12 cellular contexts compared by ENCODE assay signal in the genomic region with DNA sequence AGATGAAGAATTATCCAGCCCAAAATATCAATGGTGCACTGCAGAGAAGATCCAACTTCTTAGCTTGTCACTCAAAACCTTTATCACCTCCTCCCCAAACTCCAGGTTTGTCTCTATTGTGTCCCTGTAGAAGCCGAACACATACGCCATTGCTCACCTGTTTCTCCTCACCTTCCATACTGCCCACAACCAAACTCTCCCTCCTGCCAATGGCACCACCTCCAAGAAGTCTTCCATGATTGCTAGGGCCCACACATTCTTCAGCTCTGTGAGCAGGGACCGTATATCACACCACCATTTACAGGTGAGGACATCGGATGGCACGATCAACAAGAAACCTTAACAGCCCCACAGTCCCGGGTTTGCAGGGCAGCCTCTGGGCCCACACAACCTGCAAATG. TPM values are rescaled to one million over a fixed set of nuclear protein-coding genes. Genes with fewer than 3 reads are reported as not detected.
DNase-seq lines count a peak whose midpoint lies in the region; ATAC-seq, FAIRE-seq and TF ChIP-seq lines count a peak whose summit lies in the region.
"Had no signal": no experiment of that assay in that cellular context is flagged by ENCODE, and none has a peak within 500 bp of the region (broad histone marks: within the 10 kb centered on the region; RNA-seq: fewer than 3 reads in every experiment).

No MANE protein-coding gene starts in this region.

- POLR2A ChIA-PET in GM12878 (lab: Charles Lee), result interaction anchor here (1.7 to 22.5 kb wide), 5 partner anchors 5 to 37 kb away, joined by 3 to 741 read pairs (median 96); a partner anchor contains a TSS

- WGBS in GM12878 (ENCODE audit: insufficient coverage, insufficient replicate concordance, low lambda C conversion rate, missing lambda C conversion rate), result 0% methylated on average over 6 of the region's 6 CpGs
- 91 to 94% methylated on average over 6 of the region's 6 CpGs for WGBS in testis, 2 donors
- 79 to 95% (median 86%) methylated on average over 6 of the region's 6 CpGs for WGBS in adrenal gland, 4 donors

- H3K4me2 ChIP-seq in BLaER1 treated with 17β-estradiol and CSF1 and Interleukin-3, amounts not matched to agents 10 nM and 100 nM, result peak overlapping the region; percentile 91 to 98 (median 95)
- peak overlapping the region; percentile 75 for H3K4me2 ChIP-seq in GM12878 (ENCODE audit: control insufficient read depth, insufficient read depth)

- H3K4me3 Mint-ChIP-seq in natural killer cell, result peak overlapping the region; percentile 99
- H3K4me3 Mint-ChIP-seq: nephron had no signal

- TF ChIP-seq EP300 in GM12878 (IDR thresholded peaks at IDR 0.05; ENCODE audit: borderline replicate concordance in 1 of 2, control insufficient read depth in 1 of 2, low read depth in 2 of 2, low read length in 2 of 2), result no peak

- no peaks in the 10 kb centered on the region for H3K27me3 ChIP-seq in BLaER1 treated with 17β-estradiol and CSF1 and Interleukin-3, amounts not matched to agents 10 nM and 100 nM
- H3K27me3 ChIP-seq in HL-60 (ENCODE audit: insufficient read depth, poor library complexity, severe bottlenecking) (no peaks in the 10 kb centered on the region), GM12878 (replicated peaks in 1 of 2; ENCODE audit: control insufficient read depth in 2 of 2, insufficient read depth in 2 of 2, low read length in 1 of 2) (no peaks in the 10 kb centered on the region), testis (no peaks in the 10 kb centered on the region), adrenal gland (no peaks in the 10 kb centered on the region)

- TF ChIP-seq CTCF in HL-60 (IDR thresholded peaks at IDR 0.05; ENCODE audit: insufficient read depth, low read length) (no peak), GM12878 (IDR thresholded peaks at IDR 0.05 in 2 of 3, conservative IDR thresholded peaks at IDR 0.05 in 1 of 3; ENCODE audit: control insufficient read depth in 2 of 3, extremely low read depth in 1 of 3, insufficient read depth in 1 of 3, low read depth in 3 of 3, low read length in 3 of 3) (no peak), natural killer cell (IDR thresholded peaks at IDR 0.05) (no peak), testis (IDR thresholded peaks at IDR 0.05) (no peak), adrenal gland (IDR thresholded peaks at IDR 0.05) (no peak)

- H3K79me2 ChIP-seq in GM12878 (ENCODE audit: control insufficient read depth, insufficient read depth, low read length), result peaks cover 98% of the 10 kb centered on the region

- no peaks in the 10 kb centered on the region for H3K9me3 ChIP-seq in BLaER1 treated with 17β-estradiol and CSF1 and Interleukin-3, amounts not matched to agents 10 nM and 100 nM (replicated peaks in 1 of 11)
- H3K9me3 ChIP-seq in GM12878 (replicated peaks; ENCODE audit: control insufficient read depth, insufficient read depth, low read length) (no peaks in the 10 kb centered on the region), testis (no peaks in the 10 kb centered on the region), adrenal gland (replicated peaks in 1 of 3) (no peaks in the 10 kb centered on the region)

- peaks cover 30 to 62% (median 61%) of the 10 kb centered on the region in 11 experiments for H4K20me1 ChIP-seq in BLaER1 treated with 17β-estradiol and CSF1 and Interleukin-3, amounts not matched to agents 10 nM and 100 nM
- H4K20me1 ChIP-seq in GM12878 (ENCODE audit: control insufficient read depth, insufficient read depth), result no peaks in the 10 kb centered on the region

- SMC1A ChIA-PET in GM12878 (lab: Charles Lee; ENCODE audit: uncharacterized antibody, unreplicated experiment), result interaction anchor here (1.5 to 24.8 kb wide), 5 partner anchors 4 to 27 kb away, joined by 4 to 556 read pairs (median 440); a partner anchor contains a TSS

- TF ChIP-seq POLR2A in GM12878 (IDR thresholded peaks at IDR 0.05; ENCODE audit: low read depth, low read length) (no peak; the same call in 1 of the 2 replicates), testis (IDR thresholded peaks at IDR 0.05) (no peak), adrenal gland (IDR thresholded peaks at IDR 0.05) (no peak)

- H3K27me3 Mint-ChIP-seq in natural killer cell (ENCODE audit: low read depth in 2 of 2), result no peaks in the 10 kb centered on the region

- ATAC-seq in GM12878 (no peak), natural killer cell (no peak)

- H3K36me3 Mint-ChIP-seq in natural killer cell, result no peaks in the 10 kb centered on the region

- peak overlapping the region; percentile 95 to 99 (median 99) for H3K9ac ChIP-seq in BLaER1 treated with 17β-estradiol and CSF1 and Interleukin-3, amounts not matched to agents 10 nM and 100 nM
- peak overlapping the region; percentile 97 for H3K9ac ChIP-seq in GM12878 (ENCODE audit: control insufficient read depth, insufficient read depth, low read length)

- H3K4me1 ChIP-seq in BLaER1 treated with 17β-estradiol and CSF1 and Interleukin-3, amounts not matched to agents 10 nM and 100 nM, result peaks cover 63 to 77% (median 72%) of the 10 kb centered on the region in 10 experiments
- peaks cover 48% of the 10 kb centered on the region for H3K4me1 ChIP-seq in GM12878 (ENCODE audit: control insufficient read depth, insufficient read depth, low read length)
- no peaks in the 10 kb centered on the region for H3K4me1 ChIP-seq in testis
- no peaks in the 10 kb centered on the region for H3K4me1 ChIP-seq in adrenal gland (replicated peaks in 1 of 2)

- TF ChIP-seq RAD21 in GM12878 (IDR thresholded peaks at IDR 0.05; ENCODE audit: insufficient read depth, low read depth, low read length), result no peak

- BruUV-seq in GM12878 (replicated peaks; lab: Mats Ljungman, UMichigan), result TSS peak; percentile 50

- no peak overlapping the region for H2AFZ ChIP-seq in GM12878 (ENCODE audit: control insufficient read depth, low read depth, low read length)

- H3K4me1 Mint-ChIP-seq in natural killer cell, result peaks cover 94 to 95% of the 10 kb centered on the region in 2 donors

- in situ Hi-C loops in GM12878 (cut with MboI), result loop anchor here (10.0 kb wide), 1 partner anchor 1179 kb away; a partner anchor contains a TSS

- peak overlapping the region; percentile 80 to 97 (median 91) for H3K4me3 ChIP-seq in BLaER1 treated with 17β-estradiol and CSF1 and Interleukin-3, amounts not matched to agents 10 nM and 100 nM
- H3K4me3 ChIP-seq in HL-60 (replicated peaks; ENCODE audit: insufficient read depth, low read length) (peak overlapping the region; percentile 69), GM12878 (peak overlapping the region; percentile 98), testis (no peak overlapping the region), adrenal gland (peak overlapping the region in 1 of 4 donors; percentile 39)

- no peak for FAIRE-seq in GM12878 (lab: Jason Lieb, UNC)

- intact Hi-C loops in GM12878 (cut with micrococcal nuclease; ENCODE audit: unreplicated experiment), result no loop called here
- intact Hi-C loops in natural killer cell (cut with micrococcal nuclease), result loop anchor here (10.0 kb wide), 1 partner anchor 549 kb away; no protein-coding TSS in a partner anchor
- intact Hi-C loops in testis (cut with DNase I; ENCODE audit: low total_unique reads), result no loop called here
- intact Hi-C loops in adrenal gland (cut with DNase I), result no loop called here

- peak overlapping the region; percentile 99 to 100 for H3K27ac Mint-ChIP-seq in natural killer cell
- H3K27ac Mint-ChIP-seq: nephron had no signal

- peaks cover 33 to 53% (median 43%) of the 10 kb centered on the region in 11 experiments for H3K36me3 ChIP-seq in BLaER1 treated with 17β-estradiol and CSF1 and Interleukin-3, amounts not matched to agents 10 nM and 100 nM
- H3K36me3 ChIP-seq in GM12878 (ENCODE audit: control insufficient read depth in 2 of 2, insufficient read depth in 2 of 2, low read length in 1 of 2), result peaks cover 2 to 6% of the 10 kb centered on the region in 2 experiments; a peak in 3 of 4 replicates
- no peaks in the 10 kb centered on the region for H3K36me3 ChIP-seq in testis (ENCODE audit: low read depth, missing control alignments)
- H3K36me3 ChIP-seq in adrenal gland (replicated peaks in 1 of 2), result no peaks in the 10 kb centered on the region

- H3K9me3 Mint-ChIP-seq in natural killer cell, result no peaks in the 10 kb centered on the region

- peak overlapping the region; percentile 97 to 100 (median 99) for H3K27ac ChIP-seq in BLaER1 treated with 17β-estradiol and CSF1 and Interleukin-3, amounts not matched to agents 10 nM and 100 nM
- H3K27ac ChIP-seq in HL-60 (replicated peaks) (peak overlapping the region; percentile 96; the same call in 1 of the 2 replicates), GM12878 (ENCODE audit: control insufficient read depth, insufficient read depth) (peak overlapping the region; percentile 93), testis (no peak overlapping the region), adrenal gland (peak overlapping the region in 2 of 5 donors; percentile 78 to 94)

- no peak for DNase-seq in HL-60 (ENCODE audit: low read depth in 1 of 2, low spot score in 1 of 2)
- no peak for DNase-seq in GM12878 (ENCODE audit: low read depth, low spot score)
- DNase-seq in natural killer cell, result no peak
- DNase-seq in pons (ENCODE audit: low spot score), result no peak
- DNase-seq in HUDEP-2 (lab: John Stamatoyannopoulos, UW; ENCODE audit: unreplicated experiment in 76 of 76), result no peak
- no peak for DNase-seq in testis
- DNase-seq in adrenal gland, result no peak
- DNase-seq: COR-L47, NCI-H1092, NCI-H748 treated with DMSO at 0.1 percent for 48 hours had no signal

- RAD21 ChIA-PET in GM12878 (lab: Charles Lee; ENCODE audit: unreplicated experiment), result interaction anchor here (1.3 to 17.1 kb wide), 6 partner anchors 4 to 35 kb away, joined by 3 to 462 read pairs (median 204); a partner anchor contains a TSS

- CTCF ChIA-PET in GM12878 (lab: Yijun Ruan, JAX), result interaction anchor here (0.7 to 16.5 kb wide), 12 partner anchors 8 to 36 kb away, joined by 3 to 161 read pairs (median 7); no protein-coding TSS in a partner anchor

RNA-seq across cellular contexts. Expression of a gene that starts 2.2 kb away (rescaled TPM):
- 345 and 349 TPM in 2 replicates for total RNA-seq in GM12878 (2013; cell fraction: nucleolus; rRNA removed)
- total RNA-seq in GM12878 (2014; rRNA removed) (360 and 370 TPM in 2 replicates), GM12878 (2014; rRNA removed; fragmentation: Illumina TruSeq; extraction: Trizol) (423 and 431 TPM in 2 replicates), GM12878 (2021) (740 and 758 TPM in 2 replicates), natural killer cell (100 to 1,000 TPM; 520 to 674 (median 533) TPM), testis (10 to 100 TPM in 1 of 2 donors, 1 to 10 TPM in 1; 2.0 to 16.3 TPM), adrenal gland (100 to 1,000 TPM in 5 of 8 donors, 10 to 100 TPM in 3; 24.0 to 176 (median 130) TPM)
- polyA plus RNA-seq in GM12878 (2011; ENCODE audit: low read depth), result 582 TPM
- polyA plus RNA-seq in GM12878 (2011; rRNA removed) (411 and 682 TPM in 2 replicates), GM12878 (2014; fragmentation: Illumina TruSeq; extraction: Trizol) (972 and 1,013 TPM in 2 replicates), GM12878 (2014; fragmentation: Nextera tagmentation; extraction: Ambion mirVana) (10 to 100 TPM; 24.1 to 48.8 TPM), GM12878 (2014; rRNA removed) (675 and 692 TPM in 2 replicates), GM12878 (2016; fragmentation: Nextera tagmentation; extraction: Ambion mirVana) (1,000 to 10,000 TPM in 1 of 2 experiments, 100 to 1,000 TPM in 1; 977 to 1,034 TPM), testis (ENCODE audit: insufficient read depth, low read depth, low replicate concordance) (46.9 TPM), adrenal gland (100 to 1,000 TPM in 1 of 3 donors, 10 to 100 TPM in 2; 85.9 to 177 (median 97.1) TPM)
- 985 and 1,156 TPM in 2 replicates for polyA plus RNA-seq in GM12878 (2011; cell fraction: cytosol; rRNA removed)
- 492 and 615 TPM in 2 replicates for polyA plus RNA-seq in GM12878 (2011; cell fraction: nucleus; rRNA removed)
- polyA plus RNA-seq in GM12878 (2012), result 791 and 943 TPM in 2 replicates
- 1,330 and 1,556 TPM in 2 replicates for polyA minus RNA-seq in GM12878 (2011; rRNA and poly(A)+ RNA removed)
- polyA minus RNA-seq in GM12878 (2011; cell fraction: cytosol; rRNA and poly(A)+ RNA removed), result 364 and 402 TPM in 2 replicates
- 131 and 171 TPM in 2 replicates for polyA minus RNA-seq in GM12878 (2011; cell fraction: nucleus; rRNA and poly(A)+ RNA removed)

RNA-seq across cellular contexts. Expression of a gene that starts 31.9 kb away (rescaled TPM):
- 0.51 and 1.9 TPM in 2 replicates for total RNA-seq in GM12878 (2013; cell fraction: nucleolus; rRNA removed)
- 0.11 and 0.27 TPM in 2 replicates for total RNA-seq in GM12878 (2014; rRNA removed)
- total RNA-seq in GM12878 (2014; rRNA removed; fragmentation: Illumina TruSeq; extraction: Trizol), result 0.04 TPM in 1 of 2 replicates, not detected in the other
- 0.21 and 0.24 TPM in 2 replicates for total RNA-seq in GM12878 (2021)
- polyA plus RNA-seq in GM12878 (2011; ENCODE audit: low read depth), result 0.31 TPM
- 0.36 and 0.50 TPM in 2 replicates for polyA plus RNA-seq in GM12878 (2011; rRNA removed)
- polyA plus RNA-seq in GM12878 (2011; cell fraction: cytosol; rRNA removed), result 0.67 and 0.77 TPM in 2 replicates
- polyA plus RNA-seq in GM12878 (2011; cell fraction: nucleus; rRNA removed), result 1.5 and 2.1 TPM in 2 replicates
- polyA plus RNA-seq in GM12878 (2012), result 0.48 and 0.60 TPM in 2 replicates
- polyA plus RNA-seq in GM12878 (2014; fragmentation: Illumina TruSeq; extraction: Trizol), result 0.07 and 0.11 TPM in 2 replicates
- under 1 TPM in 1 of 2 experiments, not detected in 1; 0.07 TPM for polyA plus RNA-seq in GM12878 (2014; fragmentation: Nextera tagmentation; extraction: Ambion mirVana)
- polyA plus RNA-seq in GM12878 (2014; rRNA removed), result 0.10 and 0.46 TPM in 2 replicates
- polyA plus RNA-seq in GM12878 (2016; fragmentation: Nextera tagmentation; extraction: Ambion mirVana), result under 1 TPM; 0.09 to 0.44 TPM
- polyA minus RNA-seq in GM12878 (2011; rRNA and poly(A)+ RNA removed), result 0.22 and 0.72 TPM in 2 replicates
- not detected in 2 replicates for polyA minus RNA-seq in GM12878 (2011; cell fraction: cytosol; rRNA and poly(A)+ RNA removed)
- 0.67 and 1.3 TPM in 2 replicates for polyA minus RNA-seq in GM12878 (2011; cell fraction: nucleus; rRNA and poly(A)+ RNA removed)
- total RNA-seq in natural killer cell, result 1 to 10 TPM in 2 of 3 donors, under 1 TPM in 1; 0.93 to 1.7 (median 1.2) TPM
- under 1 TPM; 0.55 to 0.62 TPM for total RNA-seq in testis
- polyA plus RNA-seq in testis (ENCODE audit: insufficient read depth, low read depth, low replicate concordance), result 0.32 TPM
- total RNA-seq in adrenal gland, result under 1 TPM in 2 of 8 donors, not detected in 6; 0.27 to 0.55 TPM
- under 1 TPM; 0.05 to 0.10 (median 0.08) TPM for polyA plus RNA-seq in adrenal gland

Comparison
In these comparisons a context has a peak if more than half of its experiments do, and no peak if none do; other contexts are left out.
1. H3K27ac ChIP-seq: peak in BLaER1 treated with 17β-estradiol and CSF1 and Interleukin-3, amounts not matched to agents 10 nM and 100 nM (11 of 11), HL-60 (single experiment) and GM12878 (single experiment); none in testis (0 of 2).
2. H3K4me3 ChIP-seq: peak in BLaER1 treated with 17β-estradiol and CSF1 and Interleukin-3, amounts not matched to agents 10 nM and 100 nM (10 of 10), HL-60 (single experiment) and GM12878 (single experiment); none in testis (0 of 2).